7 cellular contexts compared by ENCODE assay signal in genomic region chr12:44521702-44522101, GRCh38.
"Had no signal": no experiment of that assay in that cellular context is flagged by ENCODE, and none has a peak within 500 bp of the region (broad histone marks: within the 10 kb centered on the region; RNA-seq: fewer than 3 reads in every experiment).

No MANE protein-coding gene starts in this region.

- FAIRE-seq: HepG2, HTR-8/SVneo, K562 had no signal

- H3K4me1 Mint-ChIP-seq: IgD-negative memory B cell had no signal

- H3K9me3 Mint-ChIP-seq: IgD-negative memory B cell had no signal

- H3K27ac ChIP-seq: HL-60 had no signal

- H3K27me3 Mint-ChIP-seq: IgD-negative memory B cell had no signal

- H3K36me3 Mint-ChIP-seq: IgD-negative memory B cell had no signal

- ATAC-seq: HepG2, K562 had no signal

- DNase-seq: IMR-90, KBM-7 had no signal

- H3K4me3 ChIP-seq: K562 had no signal

- H3K27ac Mint-ChIP-seq: IgD-negative memory B cell had no signal

- H3K4me3 Mint-ChIP-seq: IgD-negative memory B cell had no signal
